In the genomic region with DNA sequence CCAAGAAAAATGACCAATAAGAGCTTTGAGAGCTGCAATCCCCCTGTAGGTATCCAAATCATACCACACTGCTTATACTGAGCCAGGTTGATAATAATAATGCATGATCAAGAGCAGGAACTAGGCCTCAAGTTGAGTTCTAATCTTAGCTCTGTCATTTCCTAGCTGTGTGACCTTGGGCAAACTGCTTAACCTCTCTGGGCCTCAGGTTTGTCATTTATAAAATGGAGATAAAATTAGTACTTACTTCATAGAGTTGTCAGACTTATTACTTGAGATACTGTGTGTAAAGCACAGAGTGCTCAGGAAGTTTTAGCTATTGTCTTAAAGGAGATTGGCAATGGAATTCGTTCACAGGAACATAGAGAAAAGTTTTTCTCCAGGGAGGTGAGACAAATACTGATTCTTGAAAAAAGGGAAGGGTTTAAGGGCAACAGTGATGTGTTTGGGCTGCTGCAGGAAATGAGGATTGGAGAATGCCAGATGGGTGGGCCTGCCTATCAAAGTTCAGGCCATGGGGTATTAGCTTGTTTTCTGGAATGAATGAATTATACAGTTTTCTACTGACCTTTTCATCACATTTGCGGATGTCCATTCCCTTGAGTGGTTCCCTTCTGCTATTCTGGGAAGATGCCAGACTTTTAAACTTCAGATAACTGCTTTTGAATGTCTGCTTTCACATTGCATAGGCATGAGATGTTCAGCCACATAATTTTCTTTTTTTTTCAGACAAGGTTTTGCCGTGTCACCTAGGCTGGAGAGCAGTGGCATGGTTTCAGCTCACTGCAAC, we compare ENCODE assay signal across 1 cellular context.
TF ChIP-seq lines count a peak whose summit lies in the region.

No MANE protein-coding gene starts in this region.

TF ChIP-seq in endothelial cell of umbilical vein, 7 proteins besides CTCF, POLR2A, EP300 and RAD21:
- TF ChIP-seq, protein P1, sequence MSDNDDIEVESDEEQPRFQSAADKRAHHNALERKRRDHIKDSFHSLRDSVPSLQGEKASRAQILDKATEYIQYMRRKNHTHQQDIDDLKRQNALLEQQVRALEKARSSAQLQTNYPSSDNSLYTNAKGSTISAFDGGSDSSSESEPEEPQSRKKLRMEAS (IDR thresholded peaks at IDR 0.05; ENCODE audit: insufficient read depth, insufficient read length) = no peak
- TF ChIP-seq EZH2 (IDR thresholded peaks at IDR 0.05; ENCODE audit: borderline replicate concordance, low read depth, low read length, severe bottlenecking) (no peak), FOS (IDR thresholded peaks at IDR 0.05; ENCODE audit: borderline replicate concordance, insufficient read depth, low read length) (no peak), POLR2AphosphoS5 (IDR thresholded peaks at IDR 0.05; ENCODE audit: insufficient read depth, low read depth, low read length) (no peak)
